Comparison of ENCODE assay signal across 8 cellular contexts in genomic region chr2:26033769-26034596, GRCh38. TPM values are rescaled to one million over a fixed set of nuclear protein-coding genes. Genes with fewer than 3 reads are reported as not detected.
DNase-seq lines count a peak whose midpoint lies in the region; ATAC-seq and TF ChIP-seq lines count a peak whose summit lies in the region.

Gene RAB10, plus strand, starts transcription at chr2:26034084. Its CDS starts 525 bp downstream, at chr2:26034609.

- peaks cover 39% of the 10 kb centered on the region for H3K36me3 ChIP-seq in WERI-Rb-1
- no peaks in the 10 kb centered on the region for H3K36me3 ChIP-seq in mammary epithelial cell (ENCODE audit: insufficient read depth, low read length)
- H3K36me3 ChIP-seq in smooth muscle cell (ENCODE audit: low read depth) = no peaks in the 10 kb centered on the region

- H4K20me1 ChIP-seq in mammary epithelial cell (ENCODE audit: insufficient read depth, low read length) (peaks cover 3% of the 10 kb centered on the region), smooth muscle cell (ENCODE audit: low read depth) (peaks cover 48% of the 10 kb centered on the region)

- H3K4me2 ChIP-seq in mammary epithelial cell (ENCODE audit: insufficient read depth, low read depth, low read length) (peak within 1 kb of the TSS; percentile 71), smooth muscle cell (peak within 1 kb of the TSS; percentile 91)

- peak within 1 kb of the TSS; percentile 82 for H3K4me3 ChIP-seq in WERI-Rb-1 (ENCODE audit: low read depth, low read length)
- H3K4me3 ChIP-seq in mammary epithelial cell (replicated peaks in 1 of 3; ENCODE audit: insufficient read depth in 1 of 3, low read depth in 2 of 3, low read length in 3 of 3) = peak within 1 kb of the TSS; percentile 80 to 94 (median 92)
- H3K4me3 ChIP-seq in smooth muscle cell = peak within 1 kb of the TSS; percentile 82

- no peaks in the 10 kb centered on the region for H3K9me3 ChIP-seq in WERI-Rb-1 (ENCODE audit: severe bottlenecking)
- no peaks in the 10 kb centered on the region for H3K9me3 ChIP-seq in mammary epithelial cell (replicated peaks; ENCODE audit: insufficient read depth, low read length)
- H3K9me3 ChIP-seq in smooth muscle cell (replicated peaks; ENCODE audit: low read depth) = no peaks in the 10 kb centered on the region

- H3K4me1 ChIP-seq in mammary epithelial cell (ENCODE audit: insufficient read depth, low read length) (peaks cover 10% of the 10 kb centered on the region), smooth muscle cell (ENCODE audit: low read depth) (peaks cover 5% of the 10 kb centered on the region)

- WGBS in mammary epithelial cell (ENCODE audit: low coverage, missing lambda C conversion rate) = 0% methylated on average over 7 of the region's 97 CpGs
- WGBS in smooth muscle cell (ENCODE audit: low lambda C conversion rate) = 1% methylated on average over 76 of the region's 97 CpGs

- TF ChIP-seq CTCF in WERI-Rb-1 (IDR thresholded peaks at IDR 0.05; ENCODE audit: low read depth, low read length) (no peak), mammary epithelial cell (conservative IDR thresholded peaks at IDR 0.05 in 1 of 2, IDR thresholded peaks at IDR 0.05 in 1 of 2; ENCODE audit: extremely low read depth in 1 of 2, insufficient read depth in 1 of 2, low read depth in 1 of 2, low read length in 2 of 2) (no peak), smooth muscle cell (IDR thresholded peaks at IDR 0.05; ENCODE audit: borderline replicate concordance, insufficient read depth, poor library complexity, severe bottlenecking) (no peak)

- no peaks in the 10 kb centered on the region for H3K27me3 ChIP-seq in WERI-Rb-1 (ENCODE audit: insufficient read depth, low read depth, severe bottlenecking)
- no peaks in the 10 kb centered on the region for H3K27me3 ChIP-seq in mammary epithelial cell (ENCODE audit: insufficient read depth, low read length)
- H3K27me3 ChIP-seq in smooth muscle cell (ENCODE audit: low read depth) = no peaks in the 10 kb centered on the region

- H3K27ac ChIP-seq in WERI-Rb-1 (peak within 1 kb of the TSS; percentile 94), mammary epithelial cell (ENCODE audit: insufficient read depth, low read depth, low read length) (peak within 1 kb of the TSS; percentile 96), smooth muscle cell (ENCODE audit: low read depth) (peak within 1 kb of the TSS; percentile 86)

- no peaks in the 10 kb centered on the region for H3F3A ChIP-seq in smooth muscle cell (ENCODE audit: low read depth)

- no TSS peak for BruUV-seq in mammary epithelial cell (replicated peaks; lab: Mats Ljungman, UMichigan)

- dilution Hi-C loops in mammary epithelial cell (cut with HindIII; ENCODE audit: low sequenced_read_pairs) = no loop called here

- peaks cover 58% of the 10 kb centered on the region for H3K79me2 ChIP-seq in mammary epithelial cell (ENCODE audit: insufficient read depth, low read length)
- peaks cover 49% of the 10 kb centered on the region for H3K79me2 ChIP-seq in smooth muscle cell (ENCODE audit: low read depth)

- ATAC-seq in GM18873 (IDR thresholded peaks at IDR 0.05; ENCODE audit: low FRiP score, unreplicated experiment) (peak; percentile 84), HG03139 (IDR thresholded peaks at IDR 0.05; ENCODE audit: unreplicated experiment) (peak; percentile 86)

- CTCF ChIA-PET in mammary epithelial cell (lab: Charles Lee; ENCODE audit: low non-redundant PET) = interaction anchor here (0.6 to 0.7 kb wide), 2 partner anchors 54 to 296 kb away, joined by 5 to 6 read pairs; no protein-coding TSS in a partner anchor

- in situ Hi-C loops in ACHN (cut with HindIII; ENCODE audit: low pct_ligation_motif_present, low pct_unique_long_range_greater_than_20kb, low sequenced_read_pairs) = no loop called here
- in situ Hi-C loops in mammary epithelial cell (cut with MboI; ENCODE audit: low sequenced_read_pairs in 2 of 2) = no loop called here

- H2AFZ ChIP-seq in mammary epithelial cell (ENCODE audit: low read depth, low read length) (peak within 1 kb of the TSS; percentile 78), smooth muscle cell (ENCODE audit: low read depth) (peak within 1 kb of the TSS; percentile 87)

- H3K9ac ChIP-seq in mammary epithelial cell (ENCODE audit: insufficient read depth, low read length) = peak within 1 kb of the TSS; percentile 99
- H3K9ac ChIP-seq in smooth muscle cell (ENCODE audit: low read depth) = peak within 1 kb of the TSS; percentile 84

- intact Hi-C loops in mammary epithelial cell (cut with micrococcal nuclease) = loop anchor here (1.0 to 2.0 kb wide), 6 partner anchors 16 to 55 kb away; no protein-coding TSS in a partner anchor

- DNase-seq in ACHN (peak; percentile 99), NCI-H2227 (lab: John Stamatoyannopoulos, UW; ENCODE audit: unreplicated experiment) (peak; percentile 99), WERI-Rb-1 (peak; percentile 100), mammary epithelial cell (peak; percentile 100), iPS-NIHi11 (ENCODE audit: low spot score) (peak; percentile 96), smooth muscle cell (lab: John Stamatoyannopoulos, UW; ENCODE audit: unreplicated experiment) (peak; percentile 94)

RNA-seq across cellular contexts. Expression of gene RAB10, which starts in this region (rescaled TPM):
- total RNA-seq in mammary epithelial cell (100 to 1,000 TPM; 127 to 188 TPM), smooth muscle cell (121 and 149 TPM in 2 replicates)
- polyA plus RNA-seq in mammary epithelial cell (94.8 TPM), smooth muscle cell (101 and 111 TPM in 2 replicates)
- 49.8 TPM for polyA minus RNA-seq in mammary epithelial cell

Comparison
In these comparisons a context has a peak if more than half of its experiments do, and no peak if none do; other contexts are left out.
1. Peak in every context shown above with its lines: DNase-seq, ATAC-seq, H3K4me3 ChIP-seq and H3K27ac ChIP-seq.